ENCODE assay signal across 1 cellular context in genomic region chr17:59844884-59845594, GRCh38.
TF ChIP-seq lines count a peak whose summit lies in the region.

No MANE protein-coding gene starts in this region.

TF ChIP-seq in WTC11, 78 proteins besides CTCF, POLR2A, EP300 and RAD21 (continued from another document):
- no peak for TF ChIP-seq ARID4B (CRISPR knock-in tag; IDR thresholded peaks at IDR 0.05; ENCODE audit: borderline replicate concordance)
- TF ChIP-seq EMX1 (CRISPR knock-in tag; IDR thresholded peaks at IDR 0.05), result no peak
- TF ChIP-seq FOXP4 (CRISPR knock-in tag; IDR thresholded peaks at IDR 0.05), result no peak
- no peak for TF ChIP-seq ZNF512 (CRISPR knock-in tag; IDR thresholded peaks at IDR 0.05; ENCODE audit: borderline replicate concordance)
- TF ChIP-seq CDX4 (CRISPR knock-in tag; IDR thresholded peaks at IDR 0.05; ENCODE audit: borderline replicate concordance), result no peak
- no peak for TF ChIP-seq ZNF138 (CRISPR knock-in tag; conservative IDR thresholded peaks at IDR 0.05)
- TF ChIP-seq ERG (CRISPR knock-in tag; IDR thresholded peaks at IDR 0.05), result no peak
